ENCODE assay signal across 12 cellular contexts in genomic region chr1:197799271-197799670, GRCh38. TPM values are rescaled to one million over a fixed set of nuclear protein-coding genes. Genes with fewer than 3 reads are reported as not detected.
DNase-seq lines count a peak whose midpoint lies in the region; ATAC-seq and TF ChIP-seq lines count a peak whose summit lies in the region.
"Had no signal": no experiment of that assay in that cellular context is flagged by ENCODE, and none has a peak within 500 bp of the region (broad histone marks: within the 10 kb centered on the region; RNA-seq: fewer than 3 reads in every experiment).

No MANE protein-coding gene starts in this region.

- H3K9me3 ChIP-seq in colonic mucosa = no peaks in the 10 kb centered on the region

- DNase-seq in AG09309 (ENCODE audit: low read depth) (peak; percentile 59), HPDE6-E6E7 (ENCODE audit: extremely low spot score) (peak; percentile 16), amniotic stem cell (lab: John Stamatoyannopoulos, UW) (peak; percentile 32), kidney glomerular epithelial cell (lab: John Stamatoyannopoulos, UW) (peak; percentile 35), GM13977 (ENCODE audit: low spot score) (no peak), colonic mucosa (no peak)
- DNase-seq in activated CD8-positive, alpha-beta memory T cell treated with anti-CD3 and anti-CD28 coated beads, Interleukin-2, amount 50 U/mL, for 4 hours = no peak
- DNase-seq: activated CD8-positive, alpha-beta memory T cell treated with anti-CD3 and anti-CD28 coated beads, Interleukin-2, amount 50 U/mL, for 48 hours; Caco-2; natural killer cell; NCI-H524 treated with DMSO at 0.1 percent for 48 hours had no signal

- no peak overlapping the region for H3K27ac ChIP-seq in colonic mucosa

- in situ Hi-C loops in GM13977 (cut with MboI; ENCODE audit: low pct_unique_long_range_greater_than_20kb, low sequenced_read_pairs, unreplicated experiment) = no loop called here

- H3K36me3 ChIP-seq in colonic mucosa = no peaks in the 10 kb centered on the region

- H3K27me3 ChIP-seq in colonic mucosa = no peaks in the 10 kb centered on the region

- no peak overlapping the region for H3K9ac ChIP-seq in colonic mucosa (ENCODE audit: low read depth in 2 of 2, low read length in 2 of 2)

- intact Hi-C loops in colonic mucosa (cut with DNase I) = no loop called here

- ATAC-seq in HG02798 (IDR thresholded peaks at IDR 0.05; ENCODE audit: poor library complexity, unreplicated experiment) = no peak
- ATAC-seq: natural killer cell had no signal

- no peaks in the 10 kb centered on the region for H3K4me1 ChIP-seq in colonic mucosa
- H3K4me1 ChIP-seq: Caco-2 had no signal

- H3K4me3 ChIP-seq in AG09309 (ENCODE audit: control insufficient read depth, low read depth, low read length) (no peak overlapping the region), colonic mucosa (no peak overlapping the region)

- TF ChIP-seq CTCF in AG09309 (IDR thresholded peaks at IDR 0.05; ENCODE audit: control insufficient read depth, insufficient read depth, low read depth, low read length, missing control alignments) (no peak), GM13977 (IDR thresholded peaks at IDR 0.05; ENCODE audit: extremely low read depth, insufficient read depth, missing control alignments) (no peak), colonic mucosa (IDR thresholded peaks at IDR 0.05) (no peak)

RNA-seq across cellular contexts. Expression of gene DENND1B, which starts 24.0 kb away (rescaled TPM):
- total RNA-seq in colonic mucosa = 10 to 100 TPM; 19.5 to 25.7 TPM

Comparison
In these comparisons a context has a peak if more than half of its experiments do, and no peak if none do; other contexts are left out.
1. DNase-seq: peak in AG09309 (single experiment), HPDE6-E6E7 (single experiment), amniotic stem cell (single experiment) and kidney glomerular epithelial cell (single experiment); none in GM13977 (single experiment), colonic mucosa (single experiment) and activated CD8-positive, alpha-beta memory T cell treated with anti-CD3 and anti-CD28 coated beads, Interleukin-2, amount 50 U/mL, for 4 hours (single experiment).